3 cellular contexts compared by ENCODE assay signal in the genomic region with DNA sequence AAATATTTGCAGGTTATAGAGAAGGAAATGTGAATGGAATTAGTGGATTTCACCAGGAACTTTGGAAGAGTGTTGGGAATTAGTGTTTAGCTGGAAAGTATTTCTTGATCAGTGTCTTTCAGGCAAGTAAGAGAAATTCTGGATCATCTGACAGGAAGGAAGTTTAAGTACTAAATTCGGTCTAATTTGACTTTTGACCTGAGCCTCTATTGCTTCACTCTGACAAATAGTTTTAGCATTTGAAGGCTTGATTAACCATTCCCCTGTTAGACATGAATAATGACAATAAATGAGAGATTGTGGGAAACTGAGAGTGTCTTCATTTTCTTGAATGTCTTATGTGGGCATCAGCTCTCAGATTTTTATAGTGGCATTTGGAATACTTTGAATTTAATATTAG.
TF ChIP-seq lines count a peak whose summit lies in the region.

No MANE protein-coding gene starts in this region.

TF ChIP-seq in GM23338, 12 proteins besides CTCF, POLR2A, EP300 and RAD21 (continues in another document):
- TF ChIP-seq POLR2AphosphoS5 (IDR thresholded peaks at IDR 0.05; ENCODE audit: low read depth) (no peak), EZH2 (IDR thresholded peaks at IDR 0.05; ENCODE audit: low read depth, unreplicated experiment) (no peak), ZNF331 (CRISPR knock-in tag; IDR thresholded peaks at IDR 0.05; ENCODE audit: low read depth) (no peak), ETS1 (IDR thresholded peaks at IDR 0.05) (no peak), JUNB (IDR thresholded peaks at IDR 0.05; ENCODE audit: unreplicated experiment) (no peak)

TF ChIP-seq in GM12878, 131 proteins besides CTCF, POLR2A, EP300 and RAD21:
- no peak for TF ChIP-seq MTA3 (IDR thresholded peaks at IDR 0.05; ENCODE audit: borderline replicate concordance, low read length)

TF ChIP-seq in liver, 16 proteins besides CTCF, POLR2A, EP300 and RAD21:
- peak; percentile 31 to 63 for TF ChIP-seq GABPA (IDR thresholded peaks at IDR 0.05 in 1 of 2, conservative IDR thresholded peaks at IDR 0.05 in 1 of 2)
- TF ChIP-seq JUND (IDR thresholded peaks at IDR 0.05) = peak in 1 of 2 donors; percentile 34
- TF ChIP-seq HNF4A (conservative IDR thresholded peaks at IDR 0.05) = peak; percentile 50 to 56
- TF ChIP-seq YY1 (IDR thresholded peaks at IDR 0.05) = no peak
- TF ChIP-seq, protein P1, sequence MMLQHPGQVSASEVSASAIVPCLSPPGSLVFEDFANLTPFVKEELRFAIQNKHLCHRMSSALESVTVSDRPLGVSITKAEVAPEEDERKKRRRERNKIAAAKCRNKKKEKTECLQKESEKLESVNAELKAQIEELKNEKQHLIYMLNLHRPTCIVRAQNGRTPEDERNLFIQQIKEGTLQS (IDR thresholded peaks at IDR 0.05) = no peak
- TF ChIP-seq TAF1 (conservative IDR thresholded peaks at IDR 0.05) = peak; percentile 9
- peak; percentile 38 for TF ChIP-seq HNF4G (IDR thresholded peaks at IDR 0.05)
- TF ChIP-seq SP1 (IDR thresholded peaks at IDR 0.05) = peak; percentile 34
- TF ChIP-seq, protein P2, sequence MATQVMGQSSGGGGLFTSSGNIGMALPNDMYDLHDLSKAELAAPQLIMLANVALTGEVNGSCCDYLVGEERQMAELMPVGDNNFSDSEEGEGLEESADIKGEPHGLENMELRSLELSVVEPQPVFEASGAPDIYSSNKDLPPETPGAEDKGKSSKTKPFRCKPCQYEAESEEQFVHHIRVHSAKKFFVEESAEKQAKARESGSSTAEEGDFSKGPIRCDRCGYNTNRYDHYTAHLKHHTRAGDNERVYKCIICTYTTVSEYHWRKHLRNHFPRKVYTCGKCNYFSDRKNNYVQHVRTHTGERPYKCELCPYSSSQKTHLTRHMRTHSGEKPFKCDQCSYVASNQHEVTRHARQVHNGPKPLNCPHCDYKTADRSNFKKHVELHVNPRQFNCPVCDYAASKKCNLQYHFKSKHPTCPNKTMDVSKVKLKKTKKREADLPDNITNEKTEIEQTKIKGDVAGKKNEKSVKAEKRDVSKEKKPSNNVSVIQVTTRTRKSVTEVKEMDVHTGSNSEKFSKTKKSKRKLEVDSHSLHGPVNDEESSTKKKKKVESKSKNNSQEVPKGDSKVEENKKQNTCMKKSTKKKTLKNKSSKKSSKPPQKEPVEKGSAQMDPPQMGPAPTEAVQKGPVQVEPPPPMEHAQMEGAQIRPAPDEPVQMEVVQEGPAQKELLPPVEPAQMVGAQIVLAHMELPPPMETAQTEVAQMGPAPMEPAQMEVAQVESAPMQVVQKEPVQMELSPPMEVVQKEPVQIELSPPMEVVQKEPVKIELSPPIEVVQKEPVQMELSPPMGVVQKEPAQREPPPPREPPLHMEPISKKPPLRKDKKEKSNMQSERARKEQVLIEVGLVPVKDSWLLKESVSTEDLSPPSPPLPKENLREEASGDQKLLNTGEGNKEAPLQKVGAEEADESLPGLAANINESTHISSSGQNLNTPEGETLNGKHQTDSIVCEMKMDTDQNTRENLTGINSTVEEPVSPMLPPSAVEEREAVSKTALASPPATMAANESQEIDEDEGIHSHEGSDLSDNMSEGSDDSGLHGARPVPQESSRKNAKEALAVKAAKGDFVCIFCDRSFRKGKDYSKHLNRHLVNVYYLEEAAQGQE (IDR thresholded peaks at IDR 0.05) = no peak
- no peak for TF ChIP-seq EGR1 (IDR thresholded peaks at IDR 0.05; ENCODE audit: low read depth in 2 of 2)
- peak in 1 of 2 donors; percentile 24 for TF ChIP-seq RXRA (IDR thresholded peaks at IDR 0.05)
- TF ChIP-seq FOXA2 (IDR thresholded peaks at IDR 0.05) = no peak
- TF ChIP-seq, protein P3, sequence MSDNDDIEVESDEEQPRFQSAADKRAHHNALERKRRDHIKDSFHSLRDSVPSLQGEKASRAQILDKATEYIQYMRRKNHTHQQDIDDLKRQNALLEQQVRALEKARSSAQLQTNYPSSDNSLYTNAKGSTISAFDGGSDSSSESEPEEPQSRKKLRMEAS (IDR thresholded peaks at IDR 0.05) = no peak
- TF ChIP-seq FOXA1 (IDR thresholded peaks at IDR 0.05) = no peak
- TF ChIP-seq NR2F2 (IDR thresholded peaks at IDR 0.05) = peak; percentile 64
- no peak for TF ChIP-seq ZBTB33 (IDR thresholded peaks at IDR 0.05)
